19 cellular contexts compared by ENCODE assay signal in the genomic region with DNA sequence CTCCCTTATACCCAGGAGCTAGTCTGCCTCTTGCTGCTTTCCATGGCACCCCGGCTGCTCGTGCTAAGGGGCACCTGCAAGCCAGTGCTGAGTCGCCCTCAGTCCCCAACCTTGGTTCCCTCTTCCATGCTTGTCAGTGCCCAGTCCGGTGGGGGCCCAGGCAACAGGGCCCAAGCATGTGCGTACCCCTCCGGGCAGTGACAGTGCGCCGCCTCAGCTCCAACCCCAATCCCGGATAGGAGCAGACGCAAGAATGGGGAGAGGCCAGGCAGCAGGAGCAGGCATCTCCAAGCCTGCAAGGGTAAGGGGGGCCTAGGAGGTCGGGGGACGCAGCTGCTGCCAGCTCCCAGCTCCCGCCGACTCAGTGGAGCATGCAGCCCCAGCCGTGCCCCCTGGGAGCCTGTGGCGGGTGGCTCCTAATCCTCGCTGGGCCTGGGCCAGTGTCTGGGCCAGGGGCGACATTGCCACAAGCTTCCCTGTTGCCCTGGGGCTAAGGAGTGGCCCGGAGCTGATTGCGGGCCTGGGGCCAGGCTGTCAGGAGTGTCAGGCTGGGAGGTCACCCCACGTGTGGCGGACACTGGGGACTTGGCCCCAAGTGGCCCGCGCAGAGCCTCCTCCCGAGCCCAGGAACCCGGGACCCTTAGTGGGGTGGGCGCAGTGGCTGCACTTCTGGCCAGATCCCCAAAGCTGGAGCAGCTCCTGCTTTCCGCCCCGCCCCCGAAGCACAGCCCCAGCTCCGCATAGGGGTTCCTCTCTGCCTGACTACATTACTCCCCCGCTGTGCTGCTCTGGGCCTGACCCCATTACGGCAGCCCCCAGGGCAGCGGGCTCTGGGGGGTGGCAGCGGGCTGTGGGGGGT. TPM values are rescaled to one million over a fixed set of nuclear protein-coding genes. Genes with fewer than 3 reads are reported as not detected.
DNase-seq lines count a peak whose midpoint lies in the region; ATAC-seq, FAIRE-seq and TF ChIP-seq lines count a peak whose summit lies in the region.
"Had no signal": no experiment of that assay in that cellular context is flagged by ENCODE, and none has a peak within 500 bp of the region (broad histone marks: within the 10 kb centered on the region; RNA-seq: fewer than 3 reads in every experiment).

No MANE protein-coding gene starts in this region.

- no peak for TF ChIP-seq CTCF in WTC11 (IDR thresholded peaks at IDR 0.05)
- no peak for TF ChIP-seq CTCF in HepG2 (CRISPR knock-in tag; IDR thresholded peaks at IDR 0.05)

- TF ChIP-seq EP300 in HepG2 (IDR thresholded peaks at IDR 0.05; ENCODE audit: low read depth in 2 of 2, low read length in 2 of 2): no peak
- no peak for TF ChIP-seq EP300 in HepG2 (CRISPR knock-in tag; IDR thresholded peaks at IDR 0.05; ENCODE audit: borderline replicate concordance)

- H3K4me2 ChIP-seq in GM23248 (ENCODE audit: unreplicated experiment): no peak overlapping the region
- H3K4me2 ChIP-seq in HepG2 (ENCODE audit: low read depth, low read length): no peak overlapping the region

- H3K4me3 ChIP-seq in GM23248: no peak overlapping the region
- H3K4me3 ChIP-seq in HepG2 (replicated peaks in 1 of 3; ENCODE audit: insufficient read depth in 1 of 3, low read depth in 2 of 3, low read length in 3 of 3): no peak overlapping the region
- H3K4me3 ChIP-seq: SJSA1 had no signal

- no peaks in the 10 kb centered on the region for H3K27me3 Mint-ChIP-seq in WTC11 (ENCODE audit: low read depth)
- H3K27me3 Mint-ChIP-seq: CD8-positive, alpha-beta memory T cell had no signal

- H3K9ac ChIP-seq in GM23248: no peak overlapping the region
- H3K9ac ChIP-seq in HepG2 (ENCODE audit: insufficient read depth, low read depth, low read length): no peak overlapping the region

- H3K9me3 ChIP-seq in GM23248 (ENCODE audit: low read depth): no peaks in the 10 kb centered on the region
- no peaks in the 10 kb centered on the region for H3K9me3 ChIP-seq in HepG2 (ENCODE audit: low read length)
- H3K9me3 ChIP-seq: SJSA1 had no signal

- no peaks in the 10 kb centered on the region for H3K9me2 ChIP-seq in GM23248 (ENCODE audit: insufficient read depth)

- no peak overlapping the region for H3K4me3 Mint-ChIP-seq in WTC11
- H3K4me3 Mint-ChIP-seq: CD8-positive, alpha-beta memory T cell had no signal

- H3F3A ChIP-seq in GM23248 (ENCODE audit: insufficient read depth): peaks cover 4% of the 10 kb centered on the region; the same call in 1 of the 2 replicates

- CTCF ChIA-PET in WTC11 (lab: Charles Lee): interaction anchor here (0.6 to 1.1 kb wide), 4 partner anchors 15 to 89 kb away, joined by 3 to 4 read pairs (median 3); a partner anchor contains a TSS
- CTCF ChIA-PET in HepG2 (lab: Yijun Ruan, JAX; ENCODE audit: low intra/inter-chr PET ratio, low total read pairs): no interaction called here

- H3K79me2 ChIP-seq in GM23248 (ENCODE audit: insufficient read depth): peaks cover 51% of the 10 kb centered on the region
- peaks cover 39% of the 10 kb centered on the region for H3K79me2 ChIP-seq in HepG2 (ENCODE audit: insufficient read depth, low read length)

- H3K4me1 Mint-ChIP-seq in WTC11: peaks cover 18% of the 10 kb centered on the region

- H3K36me3 ChIP-seq in GM23248 (ENCODE audit: low read depth) (peaks cover 27% of the 10 kb centered on the region; the same call in 1 of the 2 replicates), HepG2 (replicated peaks in 1 of 2; ENCODE audit: control insufficient read depth in 1 of 2, insufficient read depth in 2 of 2, low read length in 2 of 2) (peaks cover 6 to 69% of the 10 kb centered on the region in 2 experiments)

- H3K4me1 ChIP-seq in GM23248 (ENCODE audit: insufficient read depth) (peaks cover 6% of the 10 kb centered on the region; the same call in 1 of the 2 replicates), HepG2 (ENCODE audit: insufficient read depth, low read length) (peaks cover 22% of the 10 kb centered on the region)
- H3K4me1 ChIP-seq: SJSA1 had no signal

- no peak for TF ChIP-seq RAD21 in HepG2 (CRISPR knock-in tag; IDR thresholded peaks at IDR 0.05)

- H3K27ac ChIP-seq in GM23248 (peak overlapping the region; percentile 62), HepG2 (ENCODE audit: extremely low read length, insufficient read depth, low read length) (no peak overlapping the region), substantia nigra (ENCODE audit: low read depth, low read length, poor library complexity, severe bottlenecking) (peak overlapping the region; percentile 26)
- H3K27ac ChIP-seq: RWPE1, SJSA1 had no signal

- POLR2A ChIA-PET in WTC11 (lab: Charles Lee) (no interaction called here), HepG2 (lab: Yijun Ruan, JAX) (interaction anchor here (1.0 to 2.0 kb wide), 2 partner anchors 12 to 48 kb away, joined by 3 to 4 read pairs; no protein-coding TSS in a partner anchor)

- no peaks in the 10 kb centered on the region for H3K9me3 Mint-ChIP-seq in WTC11
- H3K9me3 Mint-ChIP-seq: CD8-positive, alpha-beta memory T cell had no signal

- no peak overlapping the region for H2AFZ ChIP-seq in GM23248
- H2AFZ ChIP-seq in HepG2 (ENCODE audit: low read length): no peak overlapping the region

- peaks cover 9% of the 10 kb centered on the region for H3K36me3 Mint-ChIP-seq in WTC11

- H4K20me1 ChIP-seq in GM23248 (ENCODE audit: insufficient read depth) (no peaks in the 10 kb centered on the region), HepG2 (ENCODE audit: insufficient read depth, low read length) (peaks cover under 1% of the 10 kb centered on the region; the same call in 1 of the 2 replicates)

- ATAC-seq in WTC11 (peak; percentile 86), HepG2 (no peak)

- 93 to 94% methylated on average over 35 of the region's 35 CpGs for WGBS in GM23248 (ENCODE audit: low coverage in 1 of 2, low lambda C conversion rate in 2 of 2, missing lambda C conversion rate in 2 of 2), 2 experiments
- WGBS in HepG2 (ENCODE audit: low lambda C conversion rate): 100% methylated on average over 14 of the region's 35 CpGs

- no peak overlapping the region for H3K27ac Mint-ChIP-seq in WTC11
- H3K27ac Mint-ChIP-seq: CD8-positive, alpha-beta memory T cell had no signal

- no TSS peak for BruUV-seq in HepG2 (replicated peaks; lab: Mats Ljungman, UMichigan)

- in situ Hi-C loops in GM23248 (cut with MboI): no loop called here
- in situ Hi-C loops in HepG2 (cut with HindIII; ENCODE audit: extremely low pct_ligation_motif_present, low pct_unique_long_range_greater_than_20kb): no loop called here

- no peak for DNase-seq in GM23248
- DNase-seq in WTC11 (ENCODE audit: low spot score): peak; percentile 57
- no peak for DNase-seq in HepG2 (ENCODE audit: low spot score)
- no peak for DNase-seq in substantia nigra (lab: John Stamatoyannopoulos, UW)
- DNase-seq in NCI-H1694 treated with DMSO at 0.1 percent for 48 hours (lab: John Stamatoyannopoulos, UW): no peak
- no peak for DNase-seq in NCI-H69 (lab: John Stamatoyannopoulos, UW)
- no peak for DNase-seq in SK-N-DZ (ENCODE audit: low spot score)
- DNase-seq: CD8-positive, alpha-beta memory T cell; HCEC 1CT; NCI-H1436; NCI-H2081; NCI-H524; NK-92 treated with Interleukin-12 subunit alpha and Interleukin-12 subunit beta, amount 100 ng/mL, for 24 hours; OCI-M1 had no signal

- TF ChIP-seq POLR2A in HepG2 (IDR thresholded peaks at IDR 0.05; ENCODE audit: insufficient read depth in 1 of 2, low read depth in 2 of 2, low read length in 2 of 2): no peak

- no peaks in the 10 kb centered on the region for H3K27me3 ChIP-seq in GM23248 (replicated peaks; ENCODE audit: insufficient read depth)
- H3K27me3 ChIP-seq in HepG2 (ENCODE audit: control insufficient read depth in 1 of 2, insufficient read depth in 2 of 2, low read length in 2 of 2): no peaks in the 10 kb centered on the region
- H3K27me3 ChIP-seq: SJSA1 had no signal

- no peak for FAIRE-seq in HepG2 (lab: Jason Lieb, UNC)

- intact Hi-C loops in HepG2 (cut with micrococcal nuclease; ENCODE audit: unreplicated experiment): no loop called here

RNA-seq across cellular contexts. Expression of a gene that starts 9.8 kb away (rescaled TPM):
- 82.5 and 121 TPM in 2 replicates for total RNA-seq in GM23248 (2014; rRNA removed; shearing (Covaris generic))
- polyA plus RNA-seq in GM23248 (2016; fragmentation: Nextera tagmentation; extraction: Ambion mirVana): 24.6 and 28.0 TPM in 2 replicates
- total RNA-seq in WTC11 (2021): 36.1 to 43.0 TPM (median 40.1 TPM) in 3 replicates
- total RNA-seq in HepG2 (2016; rRNA removed; fragmentation: Illumina TruSeq; extraction: Trizol): 54.3 and 72.3 TPM in 2 replicates
- 4.9 and 6.4 TPM in 2 replicates for total RNA-seq in HepG2 (2016; cell fraction: cytosol; rRNA removed; fragmentation: Illumina TruSeq; extraction: Trizol; ENCODE audit: low read depth)
- 47.8 and 69.6 TPM in 2 replicates for total RNA-seq in HepG2 (2016; cell fraction: insoluble cytoplasmic fraction; rRNA removed; fragmentation: Illumina TruSeq; extraction: Trizol)
- 8.6 and 11.7 TPM in 2 replicates for total RNA-seq in HepG2 (2016; cell fraction: membrane; rRNA removed; fragmentation: Illumina TruSeq; extraction: Trizol)
- total RNA-seq in HepG2 (2016; cell fraction: nucleus; rRNA removed; fragmentation: Illumina TruSeq; extraction: Trizol): 89.9 and 106 TPM in 2 replicates
- polyA plus RNA-seq in HepG2 (2011; rRNA removed): 43.2 and 46.1 TPM in 2 replicates
- polyA plus RNA-seq in HepG2 (2011; cell fraction: cytosol; rRNA removed): 19.6 and 35.4 TPM in 2 replicates
- 15.6 and 17.4 TPM in 2 replicates for polyA plus RNA-seq in HepG2 (2011; cell fraction: nucleus; rRNA removed)
- polyA plus RNA-seq in HepG2 (2012): 71.5 and 80.7 TPM in 2 replicates
- polyA plus RNA-seq in HepG2 (2016; cell fraction: cytosol; fragmentation: Illumina TruSeq; extraction: Trizol; ENCODE audit: low read depth): 1.1 and 1.5 TPM in 2 replicates
- polyA plus RNA-seq in HepG2 (2016; cell fraction: insoluble cytoplasmic fraction; fragmentation: Illumina TruSeq; extraction: Trizol; ENCODE audit: low read depth): 17.2 and 18.1 TPM in 2 replicates
- 2.5 and 3.0 TPM in 2 replicates for polyA plus RNA-seq in HepG2 (2016; cell fraction: membrane; fragmentation: Illumina TruSeq; extraction: Trizol; ENCODE audit: low read depth)
- polyA plus RNA-seq in HepG2 (2016; cell fraction: nucleus; fragmentation: Illumina TruSeq; extraction: Trizol; ENCODE audit: insufficient read depth, low read depth): 36.8 and 40.4 TPM in 2 replicates
- 43.4 and 65.4 TPM in 2 replicates for polyA minus RNA-seq in HepG2 (2011; rRNA and poly(A)+ RNA removed; ENCODE audit: low replicate concordance)
- polyA minus RNA-seq in HepG2 (2011; cell fraction: cytosol; rRNA and poly(A)+ RNA removed): 152 and 251 TPM in 2 replicates
- 101 and 151 TPM in 2 replicates for polyA minus RNA-seq in HepG2 (2011; cell fraction: nucleus; rRNA and poly(A)+ RNA removed)
- polyA plus RNA-seq in SK-N-DZ (2014; cell fraction: cytosol; rRNA removed): 16.9 and 19.7 TPM in 2 replicates
- 10.7 and 11.1 TPM in 2 replicates for polyA plus RNA-seq in SK-N-DZ (2014; cell fraction: nucleus; rRNA removed)

RNA-seq across cellular contexts. Expression of a gene that starts 54.7 kb away (rescaled TPM):
- not detected in 2 replicates for total RNA-seq in GM23248 (2014; rRNA removed; shearing (Covaris generic))
- polyA plus RNA-seq in GM23248 (2016; fragmentation: Nextera tagmentation; extraction: Ambion mirVana) (not detected in 2 replicates), HepG2 (2011; rRNA removed) (not detected in 2 replicates)
- total RNA-seq in WTC11 (2021) (not detected in 3 replicates), HepG2 (2016; rRNA removed; fragmentation: Illumina TruSeq; extraction: Trizol) (not detected in 2 replicates)
- total RNA-seq in HepG2 (2016; cell fraction: cytosol; rRNA removed; fragmentation: Illumina TruSeq; extraction: Trizol; ENCODE audit: low read depth): not detected in 2 replicates
- not detected in 2 replicates for total RNA-seq in HepG2 (2016; cell fraction: insoluble cytoplasmic fraction; rRNA removed; fragmentation: Illumina TruSeq; extraction: Trizol)
- not detected in 2 replicates for total RNA-seq in HepG2 (2016; cell fraction: membrane; rRNA removed; fragmentation: Illumina TruSeq; extraction: Trizol)
- not detected in 2 replicates for total RNA-seq in HepG2 (2016; cell fraction: nucleus; rRNA removed; fragmentation: Illumina TruSeq; extraction: Trizol)
- polyA plus RNA-seq in HepG2 (2011; cell fraction: cytosol; rRNA removed): 0.06 TPM in 1 of 2 replicates, not detected in the other
- polyA plus RNA-seq in HepG2 (2011; cell fraction: nucleus; rRNA removed): not detected in 2 replicates
- not detected in 2 replicates for polyA plus RNA-seq in HepG2 (2012)
- polyA plus RNA-seq in HepG2 (2016; cell fraction: cytosol; fragmentation: Illumina TruSeq; extraction: Trizol; ENCODE audit: low read depth): not detected in 2 replicates
- not detected in 2 replicates for polyA plus RNA-seq in HepG2 (2016; cell fraction: insoluble cytoplasmic fraction; fragmentation: Illumina TruSeq; extraction: Trizol; ENCODE audit: low read depth)
- polyA plus RNA-seq in HepG2 (2016; cell fraction: membrane; fragmentation: Illumina TruSeq; extraction: Trizol; ENCODE audit: low read depth): not detected in 2 replicates
- polyA plus RNA-seq in HepG2 (2016; cell fraction: nucleus; fragmentation: Illumina TruSeq; extraction: Trizol; ENCODE audit: insufficient read depth, low read depth): not detected in 2 replicates
- not detected in 2 replicates for polyA minus RNA-seq in HepG2 (2011; rRNA and poly(A)+ RNA removed; ENCODE audit: low replicate concordance)
- polyA minus RNA-seq in HepG2 (2011; cell fraction: cytosol; rRNA and poly(A)+ RNA removed): not detected in 2 replicates
- not detected in 2 replicates for polyA minus RNA-seq in HepG2 (2011; cell fraction: nucleus; rRNA and poly(A)+ RNA removed)
- not detected in 2 replicates for polyA plus RNA-seq in SK-N-DZ (2014; cell fraction: cytosol; rRNA removed)
- polyA plus RNA-seq in SK-N-DZ (2014; cell fraction: nucleus; rRNA removed): not detected in 2 replicates
- total RNA-seq: CD8-positive, alpha-beta memory T cell; LHCN-M2; SJSA1 had no signal
- polyA plus RNA-seq: AG04450; BJ; CD8-positive, alpha-beta memory T cell had no signal
